17 cellular contexts compared by ENCODE assay signal in the genomic region with DNA sequence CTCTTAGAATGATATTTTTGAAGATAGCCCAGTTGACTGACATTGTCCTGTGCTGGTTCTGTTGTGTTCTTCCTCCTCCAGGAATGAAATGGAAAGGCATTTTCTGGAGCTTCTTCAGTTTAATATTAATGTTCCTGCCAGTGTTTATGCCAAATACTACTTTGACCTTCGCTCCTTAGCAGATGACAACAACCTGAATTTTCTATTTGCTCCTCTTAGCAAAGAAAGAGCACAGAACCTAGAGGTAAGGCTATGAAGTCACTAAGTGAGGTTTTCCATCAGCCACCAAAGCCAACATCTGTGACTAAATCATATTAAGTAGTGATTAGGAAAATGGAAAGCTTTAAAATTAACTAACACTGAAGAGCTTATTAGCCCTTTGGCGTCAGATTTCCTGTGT. TPM values are rescaled to one million over a fixed set of nuclear protein-coding genes. Genes with fewer than 3 reads are reported as not detected.
A peak's percentile ranks its signal among the peaks of the same experiment; 100 is the strongest.
DNase-seq lines count a peak whose midpoint lies in the region; ATAC-seq, FAIRE-seq and TF ChIP-seq lines count a peak whose summit lies in the region.
"Had no signal": no experiment of that assay in that cellular context is flagged by ENCODE, and none has a peak within 500 bp of the region (broad histone marks: within the 10 kb centered on the region; RNA-seq: fewer than 3 reads in every experiment).

No MANE protein-coding gene starts in this region.

- no peaks in the 10 kb centered on the region for H3K79me2 ChIP-seq in HepG2 (ENCODE audit: insufficient read depth, low read length)

- peaks cover 85% of the 10 kb centered on the region for H3K36me3 Mint-ChIP-seq in Caco-2 (ENCODE audit: insufficient read depth, unreplicated experiment)

- ATAC-seq in HepG2 (no peak), GM18502 (IDR thresholded peaks at IDR 0.05; ENCODE audit: poor library complexity, unreplicated experiment) (no peak)
- ATAC-seq: K562 had no signal

- H3K4me2 ChIP-seq in HepG2 (ENCODE audit: low read depth, low read length) = no peak overlapping the region

- H3K36me3 ChIP-seq in Caco-2 (ENCODE audit: control insufficient read depth, insufficient read depth, low read length) = peaks cover 2% of the 10 kb centered on the region
- no peaks in the 10 kb centered on the region; the same call in 1 of the 2 replicates for H3K36me3 ChIP-seq in WERI-Rb-1
- peaks cover 8 to 13% of the 10 kb centered on the region in 2 experiments for H3K36me3 ChIP-seq in HepG2 (replicated peaks in 1 of 2; ENCODE audit: control insufficient read depth in 1 of 2, insufficient read depth in 2 of 2, low read length in 2 of 2)

- POLR2A ChIA-PET in Caco-2 (lab: Charles Lee) (no interaction called here), HepG2 (lab: Yijun Ruan, JAX) (interaction anchor here (0.7 to 11.8 kb wide), 10 partner anchors 10 to 283 kb away, joined by 3 to 160 read pairs (median 14); partner anchors contain the start of genes CCNYL1, FZD5 and PLEKHM3)

- 95% methylated on average over 2 of the region's 2 CpGs for WGBS in HepG2 (ENCODE audit: low lambda C conversion rate)

- H3K4me1 ChIP-seq in Caco-2 (peaks cover 52% of the 10 kb centered on the region), HepG2 (ENCODE audit: insufficient read depth, low read length) (peaks cover 72% of the 10 kb centered on the region)

- BruUV-seq in Caco-2 (replicated peaks; lab: Mats Ljungman, UMichigan) (no TSS peak), HepG2 (replicated peaks; lab: Mats Ljungman, UMichigan) (no TSS peak)

- peaks cover 23% of the 10 kb centered on the region for H3K4me1 Mint-ChIP-seq in Caco-2 (ENCODE audit: low read depth, unreplicated experiment)

- H3K4me3 ChIP-seq in Caco-2 (ENCODE audit: low read depth, low read length) (no peak overlapping the region), WERI-Rb-1 (ENCODE audit: low read depth, low read length) (no peak overlapping the region), HepG2 (replicated peaks in 1 of 3; ENCODE audit: insufficient read depth in 1 of 3, low read depth in 2 of 3, low read length in 3 of 3) (no peak overlapping the region), coronary artery (no peak overlapping the region)
- H3K4me3 ChIP-seq: K562 had no signal

- H3K27me3 ChIP-seq in Caco-2 (replicated peaks; ENCODE audit: control insufficient read depth, insufficient read depth, low read length) (no peaks in the 10 kb centered on the region), WERI-Rb-1 (ENCODE audit: insufficient read depth, low read depth, severe bottlenecking) (no peaks in the 10 kb centered on the region), HepG2 (ENCODE audit: control insufficient read depth in 1 of 2, insufficient read depth in 2 of 2, low read length in 2 of 2) (no peaks in the 10 kb centered on the region)

- in situ Hi-C loops in HepG2 (cut with HindIII; ENCODE audit: extremely low pct_ligation_motif_present, low pct_unique_long_range_greater_than_20kb) = no loop called here

- no peak overlapping the region for H2AFZ ChIP-seq in HepG2 (ENCODE audit: low read length)

- TF ChIP-seq CTCF in Caco-2 (IDR thresholded peaks at IDR 0.05; ENCODE audit: insufficient read depth in 1 of 2, low read depth in 1 of 2, low read length in 1 of 2, severe bottlenecking in 1 of 2, unreplicated experiment in 1 of 2) (no peak), WERI-Rb-1 (IDR thresholded peaks at IDR 0.05; ENCODE audit: low read depth, low read length) (no peak), HepG2 (CRISPR knock-in tag; IDR thresholded peaks at IDR 0.05) (no peak), coronary artery (IDR thresholded peaks at IDR 0.05) (no peak)

- CTCF ChIA-PET in Caco-2 (lab: Charles Lee) = interaction anchor here (1.2 kb wide), 1 partner anchor 290 kb away, joined by 4 read pairs; no protein-coding TSS in a partner anchor
- CTCF ChIA-PET in HepG2 (lab: Yijun Ruan, JAX; ENCODE audit: low intra/inter-chr PET ratio, low total read pairs) = no interaction called here

- TF ChIP-seq RAD21 in HepG2 (CRISPR knock-in tag; IDR thresholded peaks at IDR 0.05) = no peak

- no peaks in the 10 kb centered on the region for H3K27me3 Mint-ChIP-seq in Caco-2 (ENCODE audit: insufficient read depth, unreplicated experiment)
- H3K27me3 Mint-ChIP-seq: B cell; CD4-positive, alpha-beta T cell had no signal

- no peaks in the 10 kb centered on the region for H3K9me3 Mint-ChIP-seq in Caco-2 (ENCODE audit: unreplicated experiment)
- H3K9me3 Mint-ChIP-seq: CD4-positive, alpha-beta T cell; HFFc6 had no signal

- H3K9me3 ChIP-seq in Caco-2 = no peaks in the 10 kb centered on the region
- H3K9me3 ChIP-seq in WERI-Rb-1 (ENCODE audit: severe bottlenecking) = no peaks in the 10 kb centered on the region
- H3K9me3 ChIP-seq in HepG2 (ENCODE audit: low read length) = no peaks in the 10 kb centered on the region

- no peaks in the 10 kb centered on the region for H4K20me1 ChIP-seq in HepG2 (ENCODE audit: insufficient read depth, low read length)

- peak overlapping the region; percentile 74 for H3K27ac Mint-ChIP-seq in Caco-2 (ENCODE audit: unreplicated experiment)
- H3K27ac Mint-ChIP-seq: B cell; CD4-positive, alpha-beta T cell; HFFc6 had no signal

- H3K9ac ChIP-seq in HepG2 (ENCODE audit: insufficient read depth, low read depth, low read length) = no peak overlapping the region

- no peak for FAIRE-seq in HepG2 (lab: Jason Lieb, UNC)
- FAIRE-seq: K562 had no signal

- H3K4me3 Mint-ChIP-seq in Caco-2 (ENCODE audit: unreplicated experiment) = no peak overlapping the region
- H3K4me3 Mint-ChIP-seq: B cell; CD4-positive, alpha-beta T cell; HFFc6 had no signal

- TF ChIP-seq EP300 in HepG2 (IDR thresholded peaks at IDR 0.05; ENCODE audit: low read depth in 2 of 2, low read length in 2 of 2) = no peak
- TF ChIP-seq EP300 in HepG2 (CRISPR knock-in tag; IDR thresholded peaks at IDR 0.05; ENCODE audit: borderline replicate concordance) = no peak

- intact Hi-C loops in Caco-2 (cut with micrococcal nuclease; ENCODE audit: unreplicated experiment) = no loop called here
- intact Hi-C loops in HepG2 (cut with micrococcal nuclease; ENCODE audit: unreplicated experiment) = no loop called here

- TF ChIP-seq POLR2A in HepG2 (IDR thresholded peaks at IDR 0.05; ENCODE audit: insufficient read depth in 1 of 2, low read depth in 2 of 2, low read length in 2 of 2) = no peak

- peak overlapping the region; percentile 17; the same call in 1 of the 2 replicates for H3K27ac ChIP-seq in WERI-Rb-1
- H3K27ac ChIP-seq in HepG2 (ENCODE audit: extremely low read length, insufficient read depth, low read length) = peak overlapping the region; percentile 2
- peak overlapping the region; percentile 16 for H3K27ac ChIP-seq in substantia nigra (ENCODE audit: low read depth, low read length, poor library complexity, severe bottlenecking)
- no peak overlapping the region for H3K27ac ChIP-seq in coronary artery

- DNase-seq in Caco-2 (no peak), WERI-Rb-1 (no peak), HepG2 (ENCODE audit: low spot score) (no peak), substantia nigra (lab: John Stamatoyannopoulos, UW) (no peak), coronary artery (ENCODE audit: low spot score) (no peak), cerebellar cortex (ENCODE audit: low spot score) (no peak)
- DNase-seq: 8988T; ACHN; C1 segment of cervical spinal cord; CD4-positive, alpha-beta T cell; DND-41; GF-D8; HCEC 1CT; HFFc6 had no signal

RNA-seq across cellular contexts. Expression of gene FZD5, which starts 18.8 kb away (rescaled TPM):
- total RNA-seq in Caco-2 (2022) (59.1 and 61.4 TPM in 2 replicates), HepG2 (2016; rRNA removed; fragmentation: Illumina TruSeq; extraction: Trizol) (28.9 and 34.3 TPM in 2 replicates)
- 3.1 and 4.0 TPM in 2 replicates for total RNA-seq in HepG2 (2016; cell fraction: cytosol; rRNA removed; fragmentation: Illumina TruSeq; extraction: Trizol; ENCODE audit: low read depth)
- total RNA-seq in HepG2 (2016; cell fraction: insoluble cytoplasmic fraction; rRNA removed; fragmentation: Illumina TruSeq; extraction: Trizol) = 27.1 and 33.9 TPM in 2 replicates
- 17.9 and 18.6 TPM in 2 replicates for total RNA-seq in HepG2 (2016; cell fraction: membrane; rRNA removed; fragmentation: Illumina TruSeq; extraction: Trizol)
- total RNA-seq in HepG2 (2016; cell fraction: nucleus; rRNA removed; fragmentation: Illumina TruSeq; extraction: Trizol) = 49.9 and 55.0 TPM in 2 replicates
- 25.3 and 29.1 TPM in 2 replicates for polyA plus RNA-seq in HepG2 (2011; rRNA removed)
- polyA plus RNA-seq in HepG2 (2011; cell fraction: cytosol; rRNA removed) = 17.7 and 21.9 TPM in 2 replicates
- 46.8 and 48.3 TPM in 2 replicates for polyA plus RNA-seq in HepG2 (2011; cell fraction: nucleus; rRNA removed)
- polyA plus RNA-seq in HepG2 (2012) = 41.5 and 51.6 TPM in 2 replicates
- 1.9 and 2.0 TPM in 2 replicates for polyA plus RNA-seq in HepG2 (2016; cell fraction: cytosol; fragmentation: Illumina TruSeq; extraction: Trizol; ENCODE audit: low read depth)
- 21.1 and 22.9 TPM in 2 replicates for polyA plus RNA-seq in HepG2 (2016; cell fraction: insoluble cytoplasmic fraction; fragmentation: Illumina TruSeq; extraction: Trizol; ENCODE audit: low read depth)
- 6.8 and 7.4 TPM in 2 replicates for polyA plus RNA-seq in HepG2 (2016; cell fraction: membrane; fragmentation: Illumina TruSeq; extraction: Trizol; ENCODE audit: low read depth)
- polyA plus RNA-seq in HepG2 (2016; cell fraction: nucleus; fragmentation: Illumina TruSeq; extraction: Trizol; ENCODE audit: insufficient read depth, low read depth) = 38.4 and 40.1 TPM in 2 replicates
- polyA minus RNA-seq in HepG2 (2011; rRNA and poly(A)+ RNA removed; ENCODE audit: low replicate concordance) = 4.3 and 130 TPM in 2 replicates
- polyA minus RNA-seq in HepG2 (2011; cell fraction: cytosol; rRNA and poly(A)+ RNA removed) = 61.0 and 69.9 TPM in 2 replicates
- polyA minus RNA-seq in HepG2 (2011; cell fraction: nucleus; rRNA and poly(A)+ RNA removed) = 116 and 135 TPM in 2 replicates

RNA-seq across cellular contexts. Expression of gene CCNYL1, which starts 39.4 kb away (rescaled TPM):
- total RNA-seq in Caco-2 (2022) (39.4 and 40.7 TPM in 2 replicates), HepG2 (2016; rRNA removed; fragmentation: Illumina TruSeq; extraction: Trizol) (12.5 and 20.2 TPM in 2 replicates)
- 27.0 and 29.5 TPM in 2 replicates for total RNA-seq in HepG2 (2016; cell fraction: cytosol; rRNA removed; fragmentation: Illumina TruSeq; extraction: Trizol; ENCODE audit: low read depth)
- 10.0 and 17.8 TPM in 2 replicates for total RNA-seq in HepG2 (2016; cell fraction: insoluble cytoplasmic fraction; rRNA removed; fragmentation: Illumina TruSeq; extraction: Trizol)
- total RNA-seq in HepG2 (2016; cell fraction: membrane; rRNA removed; fragmentation: Illumina TruSeq; extraction: Trizol) = 33.7 and 38.3 TPM in 2 replicates
- total RNA-seq in HepG2 (2016; cell fraction: nucleus; rRNA removed; fragmentation: Illumina TruSeq; extraction: Trizol) = 16.4 and 19.2 TPM in 2 replicates
- 13.8 and 16.2 TPM in 2 replicates for polyA plus RNA-seq in HepG2 (2011; rRNA removed)
- polyA plus RNA-seq in HepG2 (2011; cell fraction: cytosol; rRNA removed) = 6.9 and 11.0 TPM in 2 replicates
- 9.8 and 10.3 TPM in 2 replicates for polyA plus RNA-seq in HepG2 (2011; cell fraction: nucleus; rRNA removed)
- polyA plus RNA-seq in HepG2 (2012) = 17.2 and 21.4 TPM in 2 replicates
- polyA plus RNA-seq in HepG2 (2016; cell fraction: cytosol; fragmentation: Illumina TruSeq; extraction: Trizol; ENCODE audit: low read depth) = 43.2 and 48.7 TPM in 2 replicates
- 35.4 and 41.7 TPM in 2 replicates for polyA plus RNA-seq in HepG2 (2016; cell fraction: insoluble cytoplasmic fraction; fragmentation: Illumina TruSeq; extraction: Trizol; ENCODE audit: low read depth)
- 77.8 and 84.1 TPM in 2 replicates for polyA plus RNA-seq in HepG2 (2016; cell fraction: membrane; fragmentation: Illumina TruSeq; extraction: Trizol; ENCODE audit: low read depth)
- 34.4 and 39.4 TPM in 2 replicates for polyA plus RNA-seq in HepG2 (2016; cell fraction: nucleus; fragmentation: Illumina TruSeq; extraction: Trizol; ENCODE audit: insufficient read depth, low read depth)
- polyA minus RNA-seq in HepG2 (2011; rRNA and poly(A)+ RNA removed; ENCODE audit: low replicate concordance) = 3.2 and 9.0 TPM in 2 replicates
- polyA minus RNA-seq in HepG2 (2011; cell fraction: cytosol; rRNA and poly(A)+ RNA removed) = 16.2 and 19.4 TPM in 2 replicates
- polyA minus RNA-seq in HepG2 (2011; cell fraction: nucleus; rRNA and poly(A)+ RNA removed) = 19.1 and 23.7 TPM in 2 replicates

Comparison
In these comparisons a context has a peak if more than half of its experiments do, and no peak if none do; other contexts are left out.
1. H3K27ac ChIP-seq: peak in WERI-Rb-1 (single experiment), HepG2 (single experiment) and substantia nigra (single experiment); none in coronary artery (0 of 2).